10 cellular contexts compared by ENCODE assay signal in genomic region chr11:67646535-67647336, GRCh38. TPM values are rescaled to one million over a fixed set of nuclear protein-coding genes. Genes with fewer than 3 reads are reported as not detected.
DNase-seq lines count a peak whose midpoint lies in the region; ATAC-seq and TF ChIP-seq lines count a peak whose summit lies in the region.
"Had no signal": no experiment of that assay in that cellular context is flagged by ENCODE, and none has a peak within 500 bp of the region (broad histone marks: within the 10 kb centered on the region; RNA-seq: fewer than 3 reads in every experiment).

No MANE protein-coding gene starts in this region.

- no peak overlapping the region for H3K4me2 ChIP-seq in mammary epithelial cell (ENCODE audit: insufficient read depth, low read depth, low read length)

- no peaks in the 10 kb centered on the region for H4K20me1 ChIP-seq in mammary epithelial cell (ENCODE audit: insufficient read depth, low read length)

- CTCF ChIA-PET in mammary epithelial cell (lab: Charles Lee; ENCODE audit: low non-redundant PET): no interaction called here

- intact Hi-C loops in mammary epithelial cell (cut with micrococcal nuclease): loop anchor here (10.0 kb wide), 1 partner anchor 148 kb away; no protein-coding TSS in a partner anchor

- in situ Hi-C loops in mammary epithelial cell (cut with MboI; ENCODE audit: low sequenced_read_pairs in 2 of 2): no loop called here

- no TSS peak for BruUV-seq in mammary epithelial cell (replicated peaks; lab: Mats Ljungman, UMichigan)

- ATAC-seq in RWPE2 (ENCODE audit: low read depth) (no peak), GM18502 (IDR thresholded peaks at IDR 0.05; ENCODE audit: poor library complexity, unreplicated experiment) (no peak)

- H3K4me3 ChIP-seq in RWPE2 (ENCODE audit: severe bottlenecking) (no peak overlapping the region), duodenal mucosa (ENCODE audit: low read depth in 1 of 2, low read length in 2 of 2) (peak overlapping the region; percentile 48 to 50), mammary epithelial cell (replicated peaks in 1 of 3; ENCODE audit: insufficient read depth in 1 of 3, low read depth in 2 of 3, low read length in 3 of 3) (no peak overlapping the region)

- peak; percentile 19 for DNase-seq in stimulated activated CD4-positive, alpha-beta T cell treated with anti-CD3 and anti-CD28 coated beads, Interleukin-4, amount 100 ng/mL, for 24 hours
- DNase-seq in stimulated activated CD4-positive, alpha-beta T cell treated with anti-CD3 and anti-CD28 coated beads, Interleukin-12 subunit alpha, Interleukin-12 subunit beta, amount 100 ng/mL, for 4 hours: no peak
- DNase-seq in RWPE2 (ENCODE audit: low spot score) (peak; percentile 34), mammary epithelial cell (no peak), NCI-H2227 treated with DMSO at 0.1 percent for 48 hours (lab: John Stamatoyannopoulos, UW) (no peak), NCI-H345 (lab: John Stamatoyannopoulos, UW) (no peak)
- DNase-seq: NCI-H1092 had no signal

- 85% methylated on average over 10 of the region's 24 CpGs for WGBS in mammary epithelial cell (ENCODE audit: low coverage, missing lambda C conversion rate)

- no peak overlapping the region for H2AFZ ChIP-seq in mammary epithelial cell (ENCODE audit: low read depth, low read length)

- no peaks in the 10 kb centered on the region for H3K79me2 ChIP-seq in mammary epithelial cell (ENCODE audit: insufficient read depth, low read length)

- H3K36me3 ChIP-seq in RWPE2 (ENCODE audit: low read depth): no peaks in the 10 kb centered on the region
- peaks cover 0 to 3% of the 10 kb centered on the region in 2 donors for H3K36me3 ChIP-seq in duodenal mucosa (ENCODE audit: control insufficient read depth in 1 of 2, insufficient read depth in 2 of 2, low read length in 2 of 2)
- H3K36me3 ChIP-seq in mammary epithelial cell (ENCODE audit: insufficient read depth, low read length): no peaks in the 10 kb centered on the region

- TF ChIP-seq CTCF in RWPE2 (IDR thresholded peaks at IDR 0.05; ENCODE audit: poor library complexity, severe bottlenecking) (no peak), mammary epithelial cell (conservative IDR thresholded peaks at IDR 0.05 in 1 of 2, IDR thresholded peaks at IDR 0.05 in 1 of 2; ENCODE audit: extremely low read depth in 1 of 2, insufficient read depth in 1 of 2, low read depth in 1 of 2, low read length in 2 of 2) (no peak)

- H3K27ac ChIP-seq in RWPE2 (ENCODE audit: poor library complexity, severe bottlenecking): no peak overlapping the region
- no peak overlapping the region for H3K27ac ChIP-seq in duodenal mucosa (ENCODE audit: low read depth, low read length)
- no peak overlapping the region for H3K27ac ChIP-seq in mammary epithelial cell (ENCODE audit: insufficient read depth, low read depth, low read length)

- H3K27me3 ChIP-seq in RWPE2 (ENCODE audit: insufficient read depth, poor library complexity, severe bottlenecking): no peaks in the 10 kb centered on the region
- H3K27me3 ChIP-seq in duodenal mucosa (ENCODE audit: control insufficient read depth in 1 of 2, insufficient read depth in 2 of 2, low read length in 2 of 2): no peaks in the 10 kb centered on the region
- no peaks in the 10 kb centered on the region for H3K27me3 ChIP-seq in mammary epithelial cell (ENCODE audit: insufficient read depth, low read length)

- H3K9me3 ChIP-seq in RWPE2 (ENCODE audit: severe bottlenecking) (no peaks in the 10 kb centered on the region), duodenal mucosa (ENCODE audit: control insufficient read depth in 1 of 2, low read length in 2 of 2) (no peaks in the 10 kb centered on the region), mammary epithelial cell (replicated peaks; ENCODE audit: insufficient read depth, low read length) (no peaks in the 10 kb centered on the region)

- peak overlapping the region; percentile 22 to 52 for H3K9ac ChIP-seq in duodenal mucosa (ENCODE audit: low read depth in 1 of 2, low read length in 2 of 2)
- H3K9ac ChIP-seq in mammary epithelial cell (ENCODE audit: insufficient read depth, low read length): no peak overlapping the region

- no peaks in the 10 kb centered on the region for H3K4me1 ChIP-seq in RWPE2 (ENCODE audit: insufficient read depth, poor library complexity, severe bottlenecking)
- peaks cover 36 to 46% of the 10 kb centered on the region in 2 donors for H3K4me1 ChIP-seq in duodenal mucosa (ENCODE audit: control insufficient read depth in 1 of 2, insufficient read depth in 2 of 2, low read length in 2 of 2)
- no peaks in the 10 kb centered on the region for H3K4me1 ChIP-seq in mammary epithelial cell (ENCODE audit: insufficient read depth, low read length)

- dilution Hi-C loops in mammary epithelial cell (cut with HindIII; ENCODE audit: low sequenced_read_pairs): no loop called here

RNA-seq across cellular contexts. Expression of gene ACY3, which starts 3.8 kb away (rescaled TPM):
- total RNA-seq in mammary epithelial cell: under 1 TPM in 1 of 2 donors, not detected in 1; 0.24 TPM
- polyA plus RNA-seq in mammary epithelial cell: 0.08 TPM
- not detected for polyA minus RNA-seq in mammary epithelial cell

RNA-seq across cellular contexts. Expression of gene TBX10, which starts 7.2 kb away (rescaled TPM):
- not detected for total RNA-seq in mammary epithelial cell
- not detected for polyA plus RNA-seq in mammary epithelial cell
- polyA minus RNA-seq in mammary epithelial cell: not detected
- total RNA-seq: liver had no signal

RNA-seq across cellular contexts. Expression of gene NUDT8, which starts 17.0 kb away (rescaled TPM):
- 10 to 100 TPM in 1 of 2 donors, 1 to 10 TPM in 1; 4.2 to 13.4 TPM for total RNA-seq in mammary epithelial cell
- polyA plus RNA-seq in mammary epithelial cell: 4.8 TPM
- polyA minus RNA-seq in mammary epithelial cell: not detected

RNA-seq across cellular contexts. Expression of gene ALDH3B2, which starts 27.7 kb away (rescaled TPM):
- total RNA-seq in mammary epithelial cell: 1 to 10 TPM in 1 of 2 donors, under 1 TPM in 1; 0.17 to 1.1 TPM
- 0.65 TPM for polyA plus RNA-seq in mammary epithelial cell
- polyA minus RNA-seq in mammary epithelial cell: not detected
- total RNA-seq: liver had no signal
- polyA plus RNA-seq: liver had no signal

RNA-seq across cellular contexts. Expression of gene NDUFV1, which starts 40.0 kb away (rescaled TPM):
- 100 to 1,000 TPM; 144 to 163 TPM for total RNA-seq in mammary epithelial cell
- polyA plus RNA-seq in mammary epithelial cell: 125 TPM
- 72.1 TPM for polyA minus RNA-seq in mammary epithelial cell

Comparison
In these comparisons a context has a peak if more than half of its experiments do, and no peak if none do; other contexts are left out.
1. DNase-seq: peak in stimulated activated CD4-positive, alpha-beta T cell treated with anti-CD3 and anti-CD28 coated beads, Interleukin-4, amount 100 ng/mL, for 24 hours (single experiment) and RWPE2 (single experiment); none in stimulated activated CD4-positive, alpha-beta T cell treated with anti-CD3 and anti-CD28 coated beads, Interleukin-12 subunit alpha, Interleukin-12 subunit beta, amount 100 ng/mL, for 4 hours (single experiment), mammary epithelial cell (single experiment), NCI-H2227 treated with DMSO at 0.1 percent for 48 hours (single experiment) and NCI-H345 (single experiment).
2. H3K4me3 ChIP-seq: peak in duodenal mucosa (2 of 2); none in RWPE2 (single experiment) and mammary epithelial cell (0 of 3).